ENCODE assay signal across 18 cellular contexts in the genomic region with DNA sequence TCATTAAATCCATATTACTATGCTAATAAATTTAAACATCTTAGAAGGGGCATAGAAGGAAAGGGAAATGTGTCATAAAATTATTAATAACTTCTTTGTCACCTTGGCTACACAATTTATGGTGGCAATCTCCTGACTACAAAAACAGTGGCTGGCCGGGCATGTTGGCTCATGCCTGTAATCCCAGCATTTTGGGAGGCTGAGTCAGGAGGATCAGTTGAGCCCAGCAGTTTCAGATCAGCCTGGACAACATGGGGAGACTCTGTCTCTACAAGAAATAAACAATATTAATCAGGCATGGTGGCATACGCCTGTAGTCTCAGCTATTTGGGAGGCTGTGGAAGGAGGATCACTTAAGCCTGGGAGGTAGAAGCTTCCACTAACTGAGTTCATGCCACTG.
A peak's percentile ranks its signal among the peaks of the same experiment; 100 is the strongest.
DNase-seq lines count a peak whose midpoint lies in the region; TF ChIP-seq lines count a peak whose summit lies in the region.
"Had no signal": no experiment of that assay in that cellular context is flagged by ENCODE, and none has a peak within 500 bp of the region (broad histone marks: within the 10 kb centered on the region; RNA-seq: fewer than 3 reads in every experiment).

No MANE protein-coding gene starts in this region.

- H3K27ac ChIP-seq in mammary epithelial cell (ENCODE audit: insufficient read depth, low read depth, low read length) = peak overlapping the region; percentile 45
- H3K27ac ChIP-seq: 22Rv1, BLaER1, HL-60 had no signal

- H3K9me3 Mint-ChIP-seq in mesothelial cell of epicardium (peaks cover 10% of the 10 kb centered on the region), chondrocyte (ENCODE audit: low read depth) (no peaks in the 10 kb centered on the region)

- 100% methylated on average over 2 of the region's 2 CpGs for WGBS in mammary epithelial cell (ENCODE audit: low coverage, missing lambda C conversion rate)

- DNase-seq in DMS53 (lab: John Stamatoyannopoulos, UW) (peak; percentile 17), DMS53 treated with DMSO at 0.1 percent for 48 hours (lab: John Stamatoyannopoulos, UW; ENCODE audit: unreplicated experiment) (no peak), mammary epithelial cell (peak; percentile 25), mesothelial cell of epicardium (ENCODE audit: low spot score in 2 of 2, unreplicated experiment in 2 of 2) (no peak), DMS153 treated with DMSO at 0.1 percent for 48 hours (lab: John Stamatoyannopoulos, UW; ENCODE audit: unreplicated experiment) (no peak), chondrocyte (ENCODE audit: low spot score) (no peak), SW 1271 (lab: John Stamatoyannopoulos, UW) (no peak)
- DNase-seq in central memory CD4-positive, alpha-beta T cell = no peak
- DNase-seq: CD8-positive, alpha-beta memory T cell; H7; NCI-H1092 treated with DMSO at 0.1 percent for 48 hours; NCI-H1694; NCI-H2107; NCI-H345; Right ventricle myocardium superior had no signal

- intact Hi-C loops in mammary epithelial cell (cut with micrococcal nuclease) = no loop called here

- H3K9me3 ChIP-seq in mammary epithelial cell (replicated peaks; ENCODE audit: insufficient read depth, low read length) = no peaks in the 10 kb centered on the region
- H3K9me3 ChIP-seq: BLaER1 had no signal

- TF ChIP-seq CTCF in mammary epithelial cell (conservative IDR thresholded peaks at IDR 0.05 in 1 of 2, IDR thresholded peaks at IDR 0.05 in 1 of 2; ENCODE audit: extremely low read depth in 1 of 2, insufficient read depth in 1 of 2, low read depth in 1 of 2, low read length in 2 of 2) (no peak), mesothelial cell of epicardium (IDR thresholded peaks at IDR 0.05; ENCODE audit: unreplicated experiment) (no peak), chondrocyte (IDR thresholded peaks at IDR 0.05) (no peak)

- H3K79me2 ChIP-seq in mammary epithelial cell (ENCODE audit: insufficient read depth, low read length) = no peaks in the 10 kb centered on the region

- H3K27ac Mint-ChIP-seq in mesothelial cell of epicardium = peak overlapping the region; percentile 67
- H3K27ac Mint-ChIP-seq in chondrocyte (ENCODE audit: unreplicated experiment) = no peak overlapping the region
- H3K27ac Mint-ChIP-seq: CD8-positive, alpha-beta memory T cell had no signal

- H3K4me2 ChIP-seq in mammary epithelial cell (ENCODE audit: insufficient read depth, low read depth, low read length) = no peak overlapping the region
- H3K4me2 ChIP-seq: BLaER1 had no signal

- H3K27me3 Mint-ChIP-seq in mesothelial cell of epicardium (ENCODE audit: low read depth) (no peaks in the 10 kb centered on the region), chondrocyte (ENCODE audit: low read depth) (peaks cover 2% of the 10 kb centered on the region)

- in situ Hi-C loops in mammary epithelial cell (cut with MboI; ENCODE audit: low sequenced_read_pairs in 2 of 2) = no loop called here

- no peaks in the 10 kb centered on the region for H3K36me3 ChIP-seq in mammary epithelial cell (ENCODE audit: insufficient read depth, low read length)
- H3K36me3 ChIP-seq: BLaER1 had no signal

- no peak overlapping the region for H3K9ac ChIP-seq in mammary epithelial cell (ENCODE audit: insufficient read depth, low read length)
- H3K9ac ChIP-seq: BLaER1 had no signal

- H3K36me3 Mint-ChIP-seq in mesothelial cell of epicardium (no peaks in the 10 kb centered on the region), chondrocyte (ENCODE audit: low read depth) (no peaks in the 10 kb centered on the region)
- H3K36me3 Mint-ChIP-seq: CD8-positive, alpha-beta memory T cell had no signal

- H3K4me3 Mint-ChIP-seq in mesothelial cell of epicardium (no peak overlapping the region), chondrocyte (ENCODE audit: unreplicated experiment) (no peak overlapping the region)
- H3K4me3 Mint-ChIP-seq: CD8-positive, alpha-beta memory T cell had no signal

- no TSS peak for BruUV-seq in mammary epithelial cell (replicated peaks; lab: Mats Ljungman, UMichigan)

- no peak overlapping the region for H2AFZ ChIP-seq in mammary epithelial cell (ENCODE audit: low read depth, low read length)

- H3K4me1 Mint-ChIP-seq in mesothelial cell of epicardium (peaks cover 45% of the 10 kb centered on the region), chondrocyte (ENCODE audit: low read depth) (no peaks in the 10 kb centered on the region)
- H3K4me1 Mint-ChIP-seq: CD8-positive, alpha-beta memory T cell had no signal

- CTCF ChIA-PET in mammary epithelial cell (lab: Charles Lee; ENCODE audit: low non-redundant PET) = no interaction called here

- H3K4me3 ChIP-seq in mammary epithelial cell (replicated peaks in 1 of 3; ENCODE audit: insufficient read depth in 1 of 3, low read depth in 2 of 3, low read length in 3 of 3) = no peak overlapping the region
- H3K4me3 ChIP-seq: BLaER1 had no signal

- peaks cover 14% of the 10 kb centered on the region for H3K4me1 ChIP-seq in mammary epithelial cell (ENCODE audit: insufficient read depth, low read length)
- H3K4me1 ChIP-seq: BLaER1 had no signal

- dilution Hi-C loops in mammary epithelial cell (cut with HindIII; ENCODE audit: low sequenced_read_pairs) = no loop called here

- H3K27me3 ChIP-seq in mammary epithelial cell (ENCODE audit: insufficient read depth, low read length) = no peaks in the 10 kb centered on the region
- H3K27me3 ChIP-seq: BLaER1 had no signal

- no peaks in the 10 kb centered on the region for H4K20me1 ChIP-seq in mammary epithelial cell (ENCODE audit: insufficient read depth, low read length)
- H4K20me1 ChIP-seq: BLaER1 had no signal

Comparison
In these comparisons a context has a peak if more than half of its experiments do, and no peak if none do; other contexts are left out.
1. DNase-seq: peak in DMS53 (single experiment) and mammary epithelial cell (single experiment); none in DMS53 treated with DMSO at 0.1 percent for 48 hours (single experiment), mesothelial cell of epicardium (0 of 2), DMS153 treated with DMSO at 0.1 percent for 48 hours (single experiment), chondrocyte (single experiment), SW 1271 (0 of 2) and central memory CD4-positive, alpha-beta T cell (single experiment).